14 cellular contexts compared by ENCODE assay signal in genomic region chrX:124860736-124861135, GRCh38.
DNase-seq lines count a peak whose midpoint lies in the region; ATAC-seq, FAIRE-seq and TF ChIP-seq lines count a peak whose summit lies in the region.
"Had no signal": no experiment of that assay in that cellular context is flagged by ENCODE, and none has a peak within 500 bp of the region (broad histone marks: within the 10 kb centered on the region; RNA-seq: fewer than 3 reads in every experiment).

No MANE protein-coding gene starts in this region.

- H3K4me2 ChIP-seq in K562 (ENCODE audit: insufficient read depth, low read length), result no peak overlapping the region
- H3K4me2 ChIP-seq: BLaER1 had no signal

- H3K27me3 Mint-ChIP-seq in Caco-2 (ENCODE audit: insufficient read depth, unreplicated experiment), result peaks cover 5% of the 10 kb centered on the region

- H3K4me1 ChIP-seq in K562 (replicated peaks in 1 of 2; ENCODE audit: control insufficient read depth in 2 of 2, insufficient read depth in 2 of 2, low read length in 2 of 2) (peaks cover 0 to 6% of the 10 kb centered on the region in 2 experiments; a peak in 2 of 5 replicates), esophagus muscularis mucosa (no peaks in the 10 kb centered on the region), prostate gland (replicated peaks) (no peaks in the 10 kb centered on the region), Caco-2 (no peaks in the 10 kb centered on the region)
- H3K4me1 ChIP-seq: BLaER1, HAP-1 had no signal

- POLR2A ChIA-PET in K562 (lab: Yijun Ruan, JAX) (interaction anchor here (0.7 kb wide), 1 partner anchor 38 kb away, joined by 3 read pairs; no protein-coding TSS in a partner anchor), Caco-2 (lab: Charles Lee) (no interaction called here)

- no peaks in the 10 kb centered on the region for H3K4me1 Mint-ChIP-seq in Caco-2 (ENCODE audit: low read depth, unreplicated experiment)
- H3K4me1 Mint-ChIP-seq: CD8-positive, alpha-beta memory T cell had no signal

- in situ Hi-C loops in K562 (cut with MboI), result no loop called here

- H3K9ac ChIP-seq in K562 (ENCODE audit: insufficient read depth in 1 of 2, low read depth in 2 of 2, low read length in 2 of 2), result peak overlapping the region in 1 of 2 experiments; percentile 38; a peak in 1 of 4 replicates
- H3K9ac ChIP-seq: BLaER1 had no signal

- WGBS in K562 (ENCODE audit: insufficient coverage, low coverage, missing lambda C conversion rate), result 0% methylated on average over 5 of the region's 5 CpGs
- WGBS in esophagus muscularis mucosa, result 34% methylated on average over 5 of the region's 5 CpGs
- WGBS in prostate gland, result 46% methylated on average over 5 of the region's 5 CpGs

- TF ChIP-seq CTCF in K562 (IDR thresholded peaks at IDR 0.05 in 2 of 3, conservative IDR thresholded peaks at IDR 0.05 in 1 of 3; ENCODE audit: insufficient read depth in 2 of 3, low read depth in 1 of 3, low read length in 3 of 3) (no peak), esophagus muscularis mucosa (IDR thresholded peaks at IDR 0.05) (no peak), prostate gland (IDR thresholded peaks at IDR 0.05) (no peak), Caco-2 (IDR thresholded peaks at IDR 0.05; ENCODE audit: insufficient read depth in 1 of 2, low read depth in 1 of 2, low read length in 1 of 2, severe bottlenecking in 1 of 2, unreplicated experiment in 1 of 2) (no peak), coronary artery (IDR thresholded peaks at IDR 0.05) (no peak)

- H4K20me1 ChIP-seq in K562 (replicated peaks; ENCODE audit: control insufficient read depth, insufficient read depth, low read length), result no peaks in the 10 kb centered on the region
- H4K20me1 ChIP-seq: BLaER1 had no signal

- no peaks in the 10 kb centered on the region for H3K9me3 Mint-ChIP-seq in Caco-2 (ENCODE audit: unreplicated experiment)

- no peak overlapping the region for H3K4me3 ChIP-seq in K562
- H3K4me3 ChIP-seq in esophagus muscularis mucosa, result peak overlapping the region; percentile 0 to 35 (median 14)
- H3K4me3 ChIP-seq in prostate gland, result no peak overlapping the region
- no peak overlapping the region for H3K4me3 ChIP-seq in Caco-2 (ENCODE audit: low read depth, low read length)
- no peak overlapping the region for H3K4me3 ChIP-seq in coronary artery
- H3K4me3 ChIP-seq: BLaER1, HAP-1 had no signal

- no peaks in the 10 kb centered on the region for H3K36me3 Mint-ChIP-seq in Caco-2 (ENCODE audit: insufficient read depth, unreplicated experiment)
- H3K36me3 Mint-ChIP-seq: CD8-positive, alpha-beta memory T cell had no signal

- no peaks in the 10 kb centered on the region for H3K9me3 ChIP-seq in K562 (replicated peaks; ENCODE audit: control insufficient read depth, insufficient read depth, low read depth, low read length)
- no peaks in the 10 kb centered on the region for H3K9me3 ChIP-seq in esophagus muscularis mucosa
- H3K9me3 ChIP-seq in prostate gland, result no peaks in the 10 kb centered on the region
- no peaks in the 10 kb centered on the region for H3K9me3 ChIP-seq in Caco-2
- H3K9me3 ChIP-seq: BLaER1, HAP-1 had no signal

- H3K27me3 ChIP-seq in K562 (ENCODE audit: control insufficient read depth in 2 of 2, insufficient read depth in 2 of 2, low read length in 2 of 2), result no peaks in the 10 kb centered on the region
- no peaks in the 10 kb centered on the region for H3K27me3 ChIP-seq in esophagus muscularis mucosa
- no peaks in the 10 kb centered on the region for H3K27me3 ChIP-seq in prostate gland (replicated peaks; ENCODE audit: insufficient read depth)
- no peaks in the 10 kb centered on the region for H3K27me3 ChIP-seq in Caco-2 (replicated peaks; ENCODE audit: control insufficient read depth, insufficient read depth, low read length)

- TF ChIP-seq EP300 in K562 (IDR thresholded peaks at IDR 0.05; ENCODE audit: low read length) (no peak; the same call in 1 of the 2 replicates), esophagus muscularis mucosa (IDR thresholded peaks at IDR 0.05) (no peak)

- intact Hi-C loops in K562 (cut with micrococcal nuclease) (loop anchor here (5.0 kb wide), 1 partner anchor 453 kb away; no protein-coding TSS in a partner anchor), esophagus muscularis mucosa (cut with DNase I) (no loop called here), prostate gland (cut with DNase I) (no loop called here), Caco-2 (cut with micrococcal nuclease; ENCODE audit: unreplicated experiment) (loop anchor here (5.0 kb wide), 1 partner anchor 453 kb away; no protein-coding TSS in a partner anchor)

- 0 out of 2 replicates have a peak overlapping the region, but pooled peaks have one; percentile 32 for H2AFZ ChIP-seq in K562 (ENCODE audit: low read depth, low read length)

- H3K36me3 ChIP-seq in K562 (ENCODE audit: control insufficient read depth, insufficient read depth, low read length), result no peaks in the 10 kb centered on the region
- H3K36me3 ChIP-seq in esophagus muscularis mucosa, result no peaks in the 10 kb centered on the region
- no peaks in the 10 kb centered on the region for H3K36me3 ChIP-seq in prostate gland
- no peaks in the 10 kb centered on the region for H3K36me3 ChIP-seq in Caco-2 (ENCODE audit: control insufficient read depth, insufficient read depth, low read length)
- H3K36me3 ChIP-seq: BLaER1, HAP-1 had no signal

- ATAC-seq in K562, result no peak; the same call in 2 of the 3 replicates

- CTCF ChIA-PET in K562 (lab: Yijun Ruan, JAX; ENCODE audit: low intra/inter-chr PET ratio), result no interaction called here
- CTCF ChIA-PET in Caco-2 (lab: Charles Lee), result no interaction called here

- TF ChIP-seq POLR2A in K562 (conservative IDR thresholded peaks at IDR 0.05), result no peak
- no peak for TF ChIP-seq POLR2A in esophagus muscularis mucosa (IDR thresholded peaks at IDR 0.05; ENCODE audit: low read depth)
- no peak for TF ChIP-seq POLR2A in prostate gland (IDR thresholded peaks at IDR 0.05)

- H3K27ac ChIP-seq in K562 (ENCODE audit: extremely low read depth, low read depth, low read length) (no peak overlapping the region), esophagus muscularis mucosa (replicated peaks in 1 of 4) (no peak overlapping the region), prostate gland (no peak overlapping the region), coronary artery (no peak overlapping the region)
- H3K27ac ChIP-seq: 22Rv1, BLaER1, HL-60 had no signal

- DNase-seq in NAMALWA (ENCODE audit: low spot score), result peak; percentile 1
- peak; percentile 5 for DNase-seq in SK-N-DZ (ENCODE audit: low spot score)
- peak in 2 of 4 experiments; percentile 3 to 5 for DNase-seq in K562 (ENCODE audit: extremely low read depth in 1 of 4, low spot score in 3 of 4)
- DNase-seq in esophagus muscularis mucosa (ENCODE audit: extremely low spot score), result no peak
- no peak for DNase-seq in prostate gland (ENCODE audit: low spot score)
- no peak for DNase-seq in urothelium cell line (ENCODE audit: low spot score)
- DNase-seq in Caco-2, result no peak
- DNase-seq in coronary artery (ENCODE audit: low spot score), result no peak
- DNase-seq: CD8-positive, alpha-beta memory T cell had no signal

- H3K79me2 ChIP-seq in K562 (ENCODE audit: control insufficient read depth, insufficient read depth, low read length), result no peaks in the 10 kb centered on the region; the same call in 2 of the 3 replicates

- H3K4me3 Mint-ChIP-seq in Caco-2 (ENCODE audit: unreplicated experiment), result no peak overlapping the region
- H3K4me3 Mint-ChIP-seq: CD8-positive, alpha-beta memory T cell had no signal

- no peak for TF ChIP-seq RAD21 in K562 (CRISPR knock-in tag; conservative IDR thresholded peaks at IDR 0.05 in 1 of 2, IDR thresholded peaks at IDR 0.05 in 1 of 2)

- BruUV-seq in K562 (replicated peaks; lab: Mats Ljungman, UMichigan) (no TSS peak), Caco-2 (replicated peaks; lab: Mats Ljungman, UMichigan) (no TSS peak)

- FAIRE-seq in K562 (lab: Jason Lieb, UNC) (no peak), urothelium cell line (lab: Jason Lieb, UNC) (no peak)
- FAIRE-seq: H1 had no signal

- no peak overlapping the region for H3K27ac Mint-ChIP-seq in Caco-2 (ENCODE audit: unreplicated experiment)
- H3K27ac Mint-ChIP-seq: CD8-positive, alpha-beta memory T cell had no signal

- no peaks in the 10 kb centered on the region for H3K9me1 ChIP-seq in K562 (ENCODE audit: control insufficient read depth, insufficient read depth, low read length)

TF ChIP-seq in K562, 482 proteins besides CTCF, POLR2A, EP300 and RAD21 (continues in another document):
- no peak for TF ChIP-seq ATF7 (IDR thresholded peaks at IDR 0.05)
- no peak for TF ChIP-seq ZNF699 (CRISPR knock-in tag; IDR thresholded peaks at IDR 0.05; ENCODE audit: insufficient replicate concordance)
- no peak for TF ChIP-seq CEBPG (CRISPR knock-in tag; IDR thresholded peaks at IDR 0.05)
- TF ChIP-seq CEBPG (tag; conservative IDR thresholded peaks at IDR 0.05 in 1 of 2, IDR thresholded peaks at IDR 0.05 in 1 of 2), result no peak
- TF ChIP-seq, protein P1, sequence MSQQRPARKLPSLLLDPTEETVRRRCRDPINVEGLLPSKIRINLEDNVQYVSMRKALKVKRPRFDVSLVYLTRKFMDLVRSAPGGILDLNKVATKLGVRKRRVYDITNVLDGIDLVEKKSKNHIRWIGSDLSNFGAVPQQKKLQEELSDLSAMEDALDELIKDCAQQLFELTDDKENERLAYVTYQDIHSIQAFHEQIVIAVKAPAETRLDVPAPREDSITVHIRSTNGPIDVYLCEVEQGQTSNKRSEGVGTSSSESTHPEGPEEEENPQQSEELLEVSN (IDR thresholded peaks at IDR 0.05; ENCODE audit: borderline replicate concordance in 1 of 2, extremely low read depth in 1 of 2, insufficient read depth in 1 of 2, insufficient read length in 1 of 2, low read depth in 1 of 2, low read length in 1 of 2, poor library complexity in 1 of 2, severe bottlenecking in 1 of 2), result no peak
- TF ChIP-seq ID3 (CRISPR knock-in tag; IDR thresholded peaks at IDR 0.05), result no peak
- TF ChIP-seq ID3 (tag; IDR thresholded peaks at IDR 0.05), result no peak
- TF ChIP-seq NFYB (IDR thresholded peaks at IDR 0.05; ENCODE audit: extremely low read depth, insufficient read length), result no peak
- TF ChIP-seq ZNF384 (IDR thresholded peaks at IDR 0.05; ENCODE audit: low read depth, low read length), result no peak
- no peak for TF ChIP-seq ZNF57 (CRISPR knock-in tag; IDR thresholded peaks at IDR 0.05)
- TF ChIP-seq NFE2 (IDR thresholded peaks at IDR 0.05; ENCODE audit: low read depth), result no peak
- TF ChIP-seq ZC3H8 (IDR thresholded peaks at IDR 0.05), result no peak
- TF ChIP-seq RFX1 (IDR thresholded peaks at IDR 0.05), result no peak; the same call in 1 of the 2 replicates
- no peak for TF ChIP-seq POLR2AphosphoS2 (IDR thresholded peaks at IDR 0.05; ENCODE audit: low read length)
- no peak for TF ChIP-seq PML (IDR thresholded peaks at IDR 0.05; ENCODE audit: low read length)
- no peak for TF ChIP-seq NR1H2 (CRISPR knock-in tag; IDR thresholded peaks at IDR 0.05)
- no peak for TF ChIP-seq ATF1 (CRISPR knock-in tag; IDR thresholded peaks at IDR 0.05)
- no peak for TF ChIP-seq ATF1 (tag; IDR thresholded peaks at IDR 0.05)

Comparison
In these comparisons a context has a peak if more than half of its experiments do, and no peak if none do; other contexts are left out.
1. DNase-seq: peak in NAMALWA (single experiment) and SK-N-DZ (single experiment); none in esophagus muscularis mucosa (single experiment), prostate gland (single experiment), urothelium cell line (single experiment), Caco-2 (0 of 2) and coronary artery (single experiment).
2. H3K4me3 ChIP-seq: peak in esophagus muscularis mucosa (4 of 4); none in K562 (single experiment), prostate gland (0 of 2), Caco-2 (single experiment) and coronary artery (single experiment).
3. intact Hi-C loops: an anchor here in K562 (5.0 kb wide) and Caco-2 (5.0 kb wide); none called in esophagus muscularis mucosa and prostate gland.